Comparison of ENCODE assay signal across 1 cellular context in genomic region chr10:94902570-94902969, GRCh38.
A peak's percentile ranks its signal among the peaks of the same experiment; 100 is the strongest.
TF ChIP-seq lines count a peak whose summit lies in the region.

No MANE protein-coding gene starts in this region.

TF ChIP-seq in HepG2, 621 proteins besides CTCF, POLR2A, EP300 and RAD21 (continued from another document):
- TF ChIP-seq ZBTB34 (CRISPR knock-in tag; IDR thresholded peaks at IDR 0.05) (peak; percentile 37; the same call in 1 of the 2 replicates), HNRNPLL (IDR thresholded peaks at IDR 0.05; ENCODE audit: low read depth, low read length, poor library complexity, severe bottlenecking) (no peak), SALL1 (CRISPR knock-in tag; IDR thresholded peaks at IDR 0.05) (peak; percentile 12; the same call in 1 of the 2 replicates), MAFK (conservative IDR thresholded peaks at IDR 0.05 in 1 of 2, IDR thresholded peaks at IDR 0.05 in 1 of 2; ENCODE audit: low read length in 2 of 2) (peak; percentile 50 to 63; a peak in 3 of 4 replicates), FOXJ3 (CRISPR knock-in tag; IDR thresholded peaks at IDR 0.05; ENCODE audit: borderline replicate concordance) (peak; percentile 84; the same call in 1 of the 2 replicates), POGZ (CRISPR knock-in tag; IDR thresholded peaks at IDR 0.05) (peak; percentile 59), SAP130 (CRISPR knock-in tag; IDR thresholded peaks at IDR 0.05; ENCODE audit: low read depth) (peak; percentile 43; the same call in 1 of the 2 replicates), PHF5A (CRISPR knock-in tag; IDR thresholded peaks at IDR 0.05; ENCODE audit: low read depth, unreplicated experiment) (peak; percentile 31), SOX6 (IDR thresholded peaks at IDR 0.05) (no peak), SOX6 (CRISPR knock-in tag; IDR thresholded peaks at IDR 0.05) (peak; percentile 85), SP140L (CRISPR knock-in tag; IDR thresholded peaks at IDR 0.05; ENCODE audit: borderline replicate concordance) (0 out of 2 replicates have a peak, but pooled peaks have one; percentile 39), FOXA3 (CRISPR knock-in tag; IDR thresholded peaks at IDR 0.05) (peak; percentile 87), MXI1 (IDR thresholded peaks at IDR 0.05; ENCODE audit: borderline replicate concordance, low read depth, low read length) (no peak), YEATS2 (CRISPR knock-in tag; IDR thresholded peaks at IDR 0.05; ENCODE audit: borderline replicate concordance) (no peak), THRA (CRISPR knock-in tag; IDR thresholded peaks at IDR 0.05; ENCODE audit: borderline replicate concordance) (peak; percentile 48; the same call in 1 of the 2 replicates), HDAC2 (CRISPR knock-in tag; IDR thresholded peaks at IDR 0.05) (peak; percentile 80), NFIC (IDR thresholded peaks at IDR 0.05; ENCODE audit: low read length) (peak; percentile 77), MAFF (IDR thresholded peaks at IDR 0.05; ENCODE audit: low read depth, low read length) (peak; percentile 53; the same call in 1 of the 2 replicates)
